ENCODE assay signal across 12 cellular contexts in genomic region chr17:75771334-75772281, GRCh38. TPM values are rescaled to one million over a fixed set of nuclear protein-coding genes. Genes with fewer than 3 reads are reported as not detected.
DNase-seq lines count a peak whose midpoint lies in the region; ATAC-seq, FAIRE-seq and TF ChIP-seq lines count a peak whose summit lies in the region.
"Had no signal": no experiment of that assay in that cellular context is flagged by ENCODE, and none has a peak within 500 bp of the region (broad histone marks: within the 10 kb centered on the region; RNA-seq: fewer than 3 reads in every experiment).

No MANE protein-coding gene starts in this region.

- peak overlapping the region; percentile 35 for H2AFZ ChIP-seq in K562 (ENCODE audit: low read depth, low read length)

- in situ Hi-C loops in K562 (cut with MboI) (loop anchor here (10.0 kb wide), 1 partner anchor 233 kb away; the partner anchor contains the start of gene CDK3), GM13976 (cut with MboI; ENCODE audit: low sequenced_read_pairs, unreplicated experiment) (no loop called here), KBM-7 (cut with MboI; ENCODE audit: low pct_unique_long_range_greater_than_20kb, low sequenced_read_pairs) (no loop called here)

- TF ChIP-seq RAD21 in K562 (CRISPR knock-in tag; conservative IDR thresholded peaks at IDR 0.05 in 1 of 2, IDR thresholded peaks at IDR 0.05 in 1 of 2): peak in 1 of 2 experiments; percentile 39; a peak in 2 of 4 replicates

- 48% methylated on average over 17 of the region's 17 CpGs for WGBS in K562 (ENCODE audit: insufficient coverage, low coverage, missing lambda C conversion rate)
- WGBS in right lobe of liver (ENCODE audit: insufficient coverage, low coverage, low lambda C conversion rate, missing lambda C conversion rate): 18% methylated on average over 15 of the region's 17 CpGs

- no peaks in the 10 kb centered on the region for H3K27me3 ChIP-seq in K562 (ENCODE audit: control insufficient read depth in 2 of 2, insufficient read depth in 2 of 2, low read length in 2 of 2)
- H3K27me3 ChIP-seq in right lobe of liver: no peaks in the 10 kb centered on the region

- DNase-seq in AG10803 (ENCODE audit: low read depth) (no peak), HCEC 1CT (peak; percentile 35), K562 (ENCODE audit: extremely low read depth in 1 of 4, low spot score in 3 of 4) (no peak), right lobe of liver (peak in 2 of 3 donors; percentile 54 to 84), GM13976 (ENCODE audit: low spot score) (no peak), GM12891 (ENCODE audit: insufficient read length, low spot score) (no peak), KBM-7 (no peak)
- DNase-seq: activated B cell treated with CpG ODN at 0.5 μM for 24 hours; NCI-H69; stimulated activated naive CD8-positive, alpha-beta T cell treated with anti-CD3 and anti-CD28 coated beads, Interleukin-15, Interleukin-2, amounts not matched to agents 100 U/mL and 50 U/mL, for 24 hours had no signal

- H3K4me1 ChIP-seq in K562 (replicated peaks in 1 of 2; ENCODE audit: control insufficient read depth in 2 of 2, insufficient read depth in 2 of 2, low read length in 2 of 2) (peaks cover 2 to 3% of the 10 kb centered on the region in 2 experiments; a peak in 3 of 5 replicates), right lobe of liver (peaks cover 0 to 45% (median 16%) of the 10 kb centered on the region in 4 donors)

- peaks cover 13% of the 10 kb centered on the region for H4K20me1 ChIP-seq in K562 (replicated peaks; ENCODE audit: control insufficient read depth, insufficient read depth, low read length)

- TF ChIP-seq POLR2A in K562 (conservative IDR thresholded peaks at IDR 0.05): no peak
- no peak for TF ChIP-seq POLR2A in right lobe of liver (IDR thresholded peaks at IDR 0.05)
- no peak for TF ChIP-seq POLR2A in GM12891 (IDR thresholded peaks at IDR 0.05; ENCODE audit: low read depth, low read length)

- H3K27ac ChIP-seq in K562 (ENCODE audit: extremely low read depth, low read depth, low read length) (no peak overlapping the region), right lobe of liver (peak overlapping the region; percentile 38 to 85 (median 63))

- FAIRE-seq in K562 (lab: Jason Lieb, UNC): peak; percentile 48
- FAIRE-seq in GM12891 (lab: Jason Lieb, UNC): no peak
- FAIRE-seq: G401.6 had no signal

- POLR2A ChIA-PET in K562 (lab: Yijun Ruan, JAX): interaction anchor here (0.6 to 11.1 kb wide), 10 partner anchors 7 to 170 kb away, joined by 3 to 464 read pairs (median 4); partner anchors contain the start of genes GALK1 and UNC13D

- ATAC-seq in K562 (no peak), right lobe of liver (peak; percentile 40 to 67 (median 64)), HG02798 (IDR thresholded peaks at IDR 0.05; ENCODE audit: poor library complexity, unreplicated experiment) (no peak)
- ATAC-seq: stimulated activated naive CD8-positive, alpha-beta T cell treated with anti-CD3 and anti-CD28 coated beads, Interleukin-15, Interleukin-2, amounts not matched to agents 100 U/mL and 50 U/mL, for 24 hours had no signal

- H3K79me2 ChIP-seq in K562 (ENCODE audit: control insufficient read depth, insufficient read depth, low read length): peaks cover 5% of the 10 kb centered on the region; the same call in 2 of the 3 replicates

- no peak overlapping the region for H3K4me2 ChIP-seq in K562 (ENCODE audit: insufficient read depth, low read length)

- intact Hi-C loops in K562 (cut with micrococcal nuclease): no loop called here
- intact Hi-C loops in right lobe of liver (cut with DNase I): no loop called here

- TF ChIP-seq CTCF in AG10803 (conservative IDR thresholded peaks at IDR 0.05; ENCODE audit: low read length) (peak; percentile 24), K562 (IDR thresholded peaks at IDR 0.05 in 2 of 3, conservative IDR thresholded peaks at IDR 0.05 in 1 of 3; ENCODE audit: insufficient read depth in 2 of 3, low read depth in 1 of 3, low read length in 3 of 3) (peak in 1 of 3 experiments; percentile 36; a peak in 2 of 6 replicates), right lobe of liver (IDR thresholded peaks at IDR 0.05) (peak in 2 of 4 donors; percentile 15 to 34), GM13976 (IDR thresholded peaks at IDR 0.05; ENCODE audit: borderline replicate concordance, control extremely low read depth, extremely low read depth, insufficient read depth, missing control alignments) (no peak)

- H3K4me3 ChIP-seq in AG10803 (ENCODE audit: low read length) (no peak overlapping the region), K562 (no peak overlapping the region), right lobe of liver (no peak overlapping the region)

- no peaks in the 10 kb centered on the region for H3K9me1 ChIP-seq in K562 (ENCODE audit: control insufficient read depth, insufficient read depth, low read length)

- no peaks in the 10 kb centered on the region for H3K9me3 ChIP-seq in K562 (replicated peaks; ENCODE audit: control insufficient read depth, insufficient read depth, low read depth, low read length)
- H3K9me3 ChIP-seq in right lobe of liver: no peaks in the 10 kb centered on the region

- CTCF ChIA-PET in K562 (lab: Yijun Ruan, JAX; ENCODE audit: low intra/inter-chr PET ratio): interaction anchor here (0.9 kb wide), 1 partner anchor 61 kb away, joined by 4 read pairs; no protein-coding TSS in a partner anchor

- no peak overlapping the region; a peak in 1 of 4 replicates for H3K9ac ChIP-seq in K562 (ENCODE audit: insufficient read depth in 1 of 2, low read depth in 2 of 2, low read length in 2 of 2)

- no TSS peak for BruUV-seq in K562 (replicated peaks; lab: Mats Ljungman, UMichigan)

- no peak for TF ChIP-seq EP300 in K562 (IDR thresholded peaks at IDR 0.05; ENCODE audit: low read length)

- H3K36me3 ChIP-seq in K562 (ENCODE audit: control insufficient read depth, insufficient read depth, low read length): peaks cover 6% of the 10 kb centered on the region
- no peaks in the 10 kb centered on the region for H3K36me3 ChIP-seq in right lobe of liver

RNA-seq across cellular contexts. Expression of gene GALK1, which starts 6.6 kb away (rescaled TPM):
- 12.6 and 46.2 TPM in 2 replicates for total RNA-seq in K562 (2011; cell fraction: chromatin; rRNA removed; ENCODE audit: low replicate concordance)
- total RNA-seq in K562 (2011; cell fraction: nucleolus; rRNA removed): 46.2 and 53.6 TPM in 2 replicates
- 21.6 and 27.1 TPM in 2 replicates for total RNA-seq in K562 (2011; cell fraction: nucleoplasm; rRNA removed)
- total RNA-seq in K562 (2014; rRNA removed) (51.6 and 58.5 TPM in 2 replicates), K562 (2014; rRNA removed; fragmentation: Illumina TruSeq; extraction: Trizol) (2.2 and 4.2 TPM in 2 replicates), K562 (2015; rRNA removed; fragmentation: Illumina TruSeq; extraction: Trizol) (23.2 and 23.4 TPM in 2 replicates), K562 (2021) (41.6 and 46.7 TPM in 2 replicates), right lobe of liver (10 to 100 TPM; 38.6 to 87.4 (median 76.9) TPM)
- polyA plus RNA-seq in K562 (2011; rRNA removed) (17.4 and 31.4 TPM in 2 replicates), K562 (2014; fragmentation: Illumina TruSeq; extraction: Trizol) (6.1 and 15.8 TPM in 2 replicates), K562 (2014; fragmentation: Nextera tagmentation; extraction: Ambion mirVana) (1 to 10 TPM in 1 of 2 experiments, under 1 TPM in 1; 0.45 to 2.1 TPM), K562 (2014; rRNA removed) (36.4 and 40.3 TPM in 2 replicates)
- polyA plus RNA-seq in K562 (2011; cell fraction: cytosol; rRNA removed): 40.3 and 101 TPM in 2 replicates
- polyA plus RNA-seq in K562 (2011; cell fraction: nucleus; rRNA removed): 71.0 and 91.6 TPM in 2 replicates
- 29.9 and 60.2 TPM in 2 replicates for polyA plus RNA-seq in K562 (2012)
- 7.4 and 9.8 TPM in 2 replicates for polyA minus RNA-seq in K562 (2011; rRNA and poly(A)+ RNA removed)
- polyA minus RNA-seq in K562 (2011; cell fraction: cytosol; rRNA and poly(A)+ RNA removed): 23.4 and 30.8 TPM in 2 replicates
- 18.3 and 25.1 TPM in 2 replicates for polyA minus RNA-seq in K562 (2011; cell fraction: nucleus; rRNA and poly(A)+ RNA removed)
- polyA plus RNA-seq in GM12891 (2012; ENCODE audit: low read depth, missing spikeins): 18.8 TPM

RNA-seq across cellular contexts. Expression of gene UNK, which starts 13.0 kb away (rescaled TPM):
- 112 and 148 TPM in 2 replicates for total RNA-seq in K562 (2011; cell fraction: chromatin; rRNA removed; ENCODE audit: low replicate concordance)
- total RNA-seq in K562 (2011; cell fraction: nucleolus; rRNA removed): 60.9 and 67.9 TPM in 2 replicates
- 116 and 161 TPM in 2 replicates for total RNA-seq in K562 (2011; cell fraction: nucleoplasm; rRNA removed)
- total RNA-seq in K562 (2014; rRNA removed) (12.8 and 16.0 TPM in 2 replicates), K562 (2014; rRNA removed; fragmentation: Illumina TruSeq; extraction: Trizol) (24.8 and 27.6 TPM in 2 replicates), K562 (2015; rRNA removed; fragmentation: Illumina TruSeq; extraction: Trizol) (25.8 and 27.7 TPM in 2 replicates), K562 (2021) (22.2 and 26.7 TPM in 2 replicates), right lobe of liver (10 to 100 TPM in 4 of 6 experiments, 1 to 10 TPM in 2; 5.8 to 29.2 (median 11.1) TPM)
- polyA plus RNA-seq in K562 (2011; rRNA removed) (38.6 and 38.7 TPM in 2 replicates), K562 (2014; fragmentation: Illumina TruSeq; extraction: Trizol) (36.5 and 38.1 TPM in 2 replicates), K562 (2014; fragmentation: Nextera tagmentation; extraction: Ambion mirVana) (10 to 100 TPM; 13.7 to 18.8 TPM), K562 (2014; rRNA removed) (24.2 and 25.4 TPM in 2 replicates)
- 17.7 and 26.9 TPM in 2 replicates for polyA plus RNA-seq in K562 (2011; cell fraction: cytosol; rRNA removed)
- polyA plus RNA-seq in K562 (2011; cell fraction: nucleus; rRNA removed): 31.3 and 35.3 TPM in 2 replicates
- 20.2 and 24.9 TPM in 2 replicates for polyA plus RNA-seq in K562 (2012)
- 25.3 and 43.9 TPM in 2 replicates for polyA minus RNA-seq in K562 (2011; rRNA and poly(A)+ RNA removed)
- polyA minus RNA-seq in K562 (2011; cell fraction: cytosol; rRNA and poly(A)+ RNA removed): 6.6 and 14.4 TPM in 2 replicates
- polyA minus RNA-seq in K562 (2011; cell fraction: nucleus; rRNA and poly(A)+ RNA removed): 17.8 and 34.1 TPM in 2 replicates
- polyA plus RNA-seq in GM12891 (2012; ENCODE audit: low read depth, missing spikeins): 20.3 TPM

RNA-seq across cellular contexts. Expression of gene ITGB4, which starts 50.3 kb away (rescaled TPM):
- 0.84 and 1.1 TPM in 2 replicates for total RNA-seq in K562 (2011; cell fraction: chromatin; rRNA removed; ENCODE audit: low replicate concordance)
- 1.7 and 2.4 TPM in 2 replicates for total RNA-seq in K562 (2011; cell fraction: nucleolus; rRNA removed)
- 1.4 and 1.9 TPM in 2 replicates for total RNA-seq in K562 (2011; cell fraction: nucleoplasm; rRNA removed)
- total RNA-seq in K562 (2014; rRNA removed): 0.05 and 0.82 TPM in 2 replicates
- total RNA-seq in K562 (2014; rRNA removed; fragmentation: Illumina TruSeq; extraction: Trizol): not detected in 2 replicates
- total RNA-seq in K562 (2015; rRNA removed; fragmentation: Illumina TruSeq; extraction: Trizol): 0.25 and 0.26 TPM in 2 replicates
- 0.89 and 2.8 TPM in 2 replicates for total RNA-seq in K562 (2021)
- polyA plus RNA-seq in K562 (2011; rRNA removed): 0.95 and 1.3 TPM in 2 replicates
- polyA plus RNA-seq in K562 (2011; cell fraction: cytosol; rRNA removed): 1.1 and 2.0 TPM in 2 replicates
- polyA plus RNA-seq in K562 (2011; cell fraction: nucleus; rRNA removed): 2.3 and 2.6 TPM in 2 replicates
- 1.9 and 4.1 TPM in 2 replicates for polyA plus RNA-seq in K562 (2012)
- 0.58 and 0.86 TPM in 2 replicates for polyA plus RNA-seq in K562 (2014; fragmentation: Illumina TruSeq; extraction: Trizol)
- not detected for polyA plus RNA-seq in K562 (2014; fragmentation: Nextera tagmentation; extraction: Ambion mirVana)
- 0.93 and 1.2 TPM in 2 replicates for polyA plus RNA-seq in K562 (2014; rRNA removed)
- 0.24 and 0.32 TPM in 2 replicates for polyA minus RNA-seq in K562 (2011; rRNA and poly(A)+ RNA removed)
- 3.4 and 4.2 TPM in 2 replicates for polyA minus RNA-seq in K562 (2011; cell fraction: cytosol; rRNA and poly(A)+ RNA removed)
- polyA minus RNA-seq in K562 (2011; cell fraction: nucleus; rRNA and poly(A)+ RNA removed): 0.89 and 1.2 TPM in 2 replicates
- 1 to 10 TPM in 5 of 6 experiments, under 1 TPM in 1; 0.92 to 4.1 (median 2.0) TPM for total RNA-seq in right lobe of liver
- polyA plus RNA-seq in GM12891 (2012; ENCODE audit: low read depth, missing spikeins): 1.2 TPM

Comparison
In these comparisons a context has a peak if more than half of its experiments do, and no peak if none do; other contexts are left out.
1. DNase-seq: peak in HCEC 1CT (single experiment) and right lobe of liver (2 of 3); none in AG10803 (single experiment), K562 (0 of 4), GM13976 (single experiment), GM12891 (single experiment) and KBM-7 (single experiment).
2. ATAC-seq: peak in right lobe of liver (4 of 4); none in K562 (single experiment) and HG02798 (single experiment).